In genomic region chr1:1305300-1306069, GRCh38 we compare ENCODE assay signal across 8 cellular contexts. TPM values are rescaled to one million over a fixed set of nuclear protein-coding genes. Genes with fewer than 3 reads are reported as not detected.
A peak's percentile ranks its signal among the peaks of the same experiment; 100 is the strongest.
DNase-seq lines count a peak whose midpoint lies in the region; ATAC-seq and TF ChIP-seq lines count a peak whose summit lies in the region.

No MANE protein-coding gene starts in this region.

- peak overlapping the region; percentile 56; the same call in 1 of the 2 replicates for H3K9ac ChIP-seq in SK-N-SH

- H3K27me3 Mint-ChIP-seq in CD4-positive, CD25-positive, alpha-beta regulatory T cell = no peaks in the 10 kb centered on the region
- no peaks in the 10 kb centered on the region for H3K27me3 Mint-ChIP-seq in activated naive CD8-positive, alpha-beta T cell treated with anti-CD3 and anti-CD28 coated beads, Interleukin-2, amount 10 ng/mL, durations not matched to agents 7 days and 5 days

- WGBS in SK-N-SH (ENCODE audit: low lambda C conversion rate) = 93% methylated on average over 2 of the region's 25 CpGs

- H4K20me1 ChIP-seq in SK-N-SH (ENCODE audit: insufficient read depth) = peaks cover 15% of the 10 kb centered on the region; the same call in 1 of the 2 replicates

- POLR2A ChIA-PET in SK-N-SH (lab: Yijun Ruan, JAX) = interaction anchor here (0.6 to 1.5 kb wide), 2 partner anchors 14 to 70 kb away, joined by 3 to 4 read pairs; partner anchors contain the start of gene AURKAIP1
- POLR2A ChIA-PET in activated naive CD8-positive, alpha-beta T cell treated with anti-CD3 and anti-CD28 coated beads, Interleukin-2, amount 10 ng/mL, durations not matched to agents 7 days and 5 days (lab: Charles Lee) = interaction anchor here (0.6 to 1.3 kb wide), 11 partner anchors 31 to 1702 kb away, joined by 3 to 8 read pairs (median 3); partner anchors contain the start of gene DVL1

- peak overlapping the region; percentile 95 for H3K4me2 ChIP-seq in SK-N-SH

- no peaks in the 10 kb centered on the region for H3K9me2 ChIP-seq in SK-N-SH

- peaks cover 0 to 26% (median 8%) of the 10 kb centered on the region in 4 donors for H3K4me1 Mint-ChIP-seq in CD4-positive, CD25-positive, alpha-beta regulatory T cell
- H3K4me1 Mint-ChIP-seq in activated naive CD8-positive, alpha-beta T cell treated with anti-CD3 and anti-CD28 coated beads, Interleukin-2, amount 10 ng/mL, durations not matched to agents 7 days and 5 days = peaks cover 14% of the 10 kb centered on the region

- H3K27ac Mint-ChIP-seq in CD4-positive, CD25-positive, alpha-beta regulatory T cell = peak overlapping the region in 2 of 3 donors; percentile 69 to 90
- H3K27ac Mint-ChIP-seq in activated naive CD8-positive, alpha-beta T cell treated with anti-CD3 and anti-CD28 coated beads, Interleukin-2, amount 10 ng/mL, durations not matched to agents 7 days and 5 days = peak overlapping the region; percentile 97

- H3F3A ChIP-seq in SK-N-SH (replicated peaks; ENCODE audit: insufficient read depth) = no peaks in the 10 kb centered on the region

- in situ Hi-C loops in gastrocnemius medialis (cut with MboI; ENCODE audit: low sequenced_read_pairs in 4 of 4) = no loop called here

- intact Hi-C loops in left ventricle myocardium inferior (cut with micrococcal nuclease) = no loop called here
- intact Hi-C loops in gastrocnemius medialis (cut with DNase I; ENCODE audit: low total_unique reads) = loop anchor here (2.0 kb wide), 1 partner anchor 33 kb away; the partner anchor contains the start of gene UBE2J2

- no peak for TF ChIP-seq RAD21 in SK-N-SH (IDR thresholded peaks at IDR 0.05; ENCODE audit: low read length)

- peaks cover 46% of the 10 kb centered on the region for H3K4me1 ChIP-seq in CD4-positive, CD25-positive, alpha-beta regulatory T cell (ENCODE audit: control insufficient read depth, insufficient read depth, low read length, poor library complexity, severe bottlenecking)
- H3K4me1 ChIP-seq in SK-N-SH (ENCODE audit: control insufficient read depth in 1 of 2, insufficient read depth in 2 of 2, low read depth in 1 of 2, low read length in 1 of 2) = peaks cover 13 to 50% of the 10 kb centered on the region in 2 experiments; a peak in 2 of 4 replicates
- peaks cover 61% of the 10 kb centered on the region for H3K4me1 ChIP-seq in left ventricle myocardium inferior
- peaks cover 38 to 46% of the 10 kb centered on the region in 2 donors for H3K4me1 ChIP-seq in gastrocnemius medialis

- DNase-seq in CD4-positive, CD25-positive, alpha-beta regulatory T cell = peak; percentile 53 to 91 (median 63)
- DNase-seq in SK-N-SH = no peak
- DNase-seq in activated naive CD8-positive, alpha-beta T cell treated with anti-CD3 and anti-CD28 coated beads, Interleukin-2, amount 10 ng/mL, durations not matched to agents 7 days and 5 days = peak; percentile 84
- DNase-seq in left ventricle myocardium inferior = peak; percentile 75
- DNase-seq in gastrocnemius medialis = peak in 1 of 2 donors; percentile 57

- H3K79me2 ChIP-seq in SK-N-SH (ENCODE audit: insufficient read depth) = peaks cover 32% of the 10 kb centered on the region

- H3K27ac ChIP-seq in CD4-positive, CD25-positive, alpha-beta regulatory T cell (ENCODE audit: insufficient read depth, low read length, poor library complexity, severe bottlenecking) = peak overlapping the region; percentile 66
- H3K27ac ChIP-seq in SK-N-SH (ENCODE audit: low read depth in 2 of 2, low read length in 1 of 2) (peak overlapping the region; percentile 68 to 97), left ventricle myocardium inferior (replicated peaks) (peak overlapping the region; percentile 99), gastrocnemius medialis (peak overlapping the region; percentile 58 to 71 (median 67))

- no peaks in the 10 kb centered on the region for H3K36me3 Mint-ChIP-seq in CD4-positive, CD25-positive, alpha-beta regulatory T cell
- H3K36me3 Mint-ChIP-seq in activated naive CD8-positive, alpha-beta T cell treated with anti-CD3 and anti-CD28 coated beads, Interleukin-2, amount 10 ng/mL, durations not matched to agents 7 days and 5 days = no peaks in the 10 kb centered on the region

- peaks cover 0 to 3% (median 0%) of the 10 kb centered on the region in 7 donors for H3K9me3 Mint-ChIP-seq in CD4-positive, CD25-positive, alpha-beta regulatory T cell
- H3K9me3 Mint-ChIP-seq in activated naive CD8-positive, alpha-beta T cell treated with anti-CD3 and anti-CD28 coated beads, Interleukin-2, amount 10 ng/mL, durations not matched to agents 7 days and 5 days = no peaks in the 10 kb centered on the region

- no peak overlapping the region for H3K4me3 ChIP-seq in CD4-positive, CD25-positive, alpha-beta regulatory T cell (ENCODE audit: low read depth, low read length)
- H3K4me3 ChIP-seq in SK-N-SH (ENCODE audit: low read depth in 2 of 2, low read length in 1 of 2) (peak overlapping the region; percentile 73 to 91), left ventricle myocardium inferior (peak overlapping the region; percentile 81), gastrocnemius medialis (peak overlapping the region; percentile 35 to 92 (median 61))

- H3K27me3 ChIP-seq in CD4-positive, CD25-positive, alpha-beta regulatory T cell (ENCODE audit: control insufficient read depth, insufficient read depth, low read length) = no peaks in the 10 kb centered on the region
- H3K27me3 ChIP-seq in SK-N-SH (ENCODE audit: insufficient read depth) (no peaks in the 10 kb centered on the region), left ventricle myocardium inferior (ENCODE audit: low read depth) (no peaks in the 10 kb centered on the region), gastrocnemius medialis (no peaks in the 10 kb centered on the region)

- TF ChIP-seq EP300 in SK-N-SH (IDR thresholded peaks at IDR 0.05; ENCODE audit: borderline replicate concordance in 1 of 2, low read depth in 1 of 2, low read length in 1 of 2) = no peak

- H3K9me3 ChIP-seq in CD4-positive, CD25-positive, alpha-beta regulatory T cell (ENCODE audit: control insufficient read depth in 2 of 2, low read length in 2 of 2) = no peaks in the 10 kb centered on the region
- no peaks in the 10 kb centered on the region for H3K9me3 ChIP-seq in SK-N-SH
- no peaks in the 10 kb centered on the region for H3K9me3 ChIP-seq in left ventricle myocardium inferior (replicated peaks)
- no peaks in the 10 kb centered on the region for H3K9me3 ChIP-seq in gastrocnemius medialis

- H3K36me3 ChIP-seq in CD4-positive, CD25-positive, alpha-beta regulatory T cell (ENCODE audit: control insufficient read depth, insufficient read depth, low read length) = no peaks in the 10 kb centered on the region
- H3K36me3 ChIP-seq in SK-N-SH (replicated peaks in 1 of 2; ENCODE audit: control insufficient read depth in 1 of 2, insufficient read depth in 2 of 2, low read length in 1 of 2) (peaks cover 0 to 7% of the 10 kb centered on the region in 2 experiments), left ventricle myocardium inferior (peaks cover 9% of the 10 kb centered on the region), gastrocnemius medialis (no peaks in the 10 kb centered on the region)

- H3K4me3 Mint-ChIP-seq in CD4-positive, CD25-positive, alpha-beta regulatory T cell = peak overlapping the region; percentile 87 to 91 (median 90)
- H3K4me3 Mint-ChIP-seq in activated naive CD8-positive, alpha-beta T cell treated with anti-CD3 and anti-CD28 coated beads, Interleukin-2, amount 10 ng/mL, durations not matched to agents 7 days and 5 days = peak overlapping the region; percentile 94

- CTCF ChIA-PET in SK-N-SH (lab: Yijun Ruan, JAX) = interaction anchor here (0.7 to 3.7 kb wide), 8 partner anchors 14 to 272 kb away, joined by 3 to 44 read pairs (median 3); no protein-coding TSS in a partner anchor

- no peak for TF ChIP-seq POLR2A in gastrocnemius medialis (IDR thresholded peaks at IDR 0.05)

- TF ChIP-seq CTCF in SK-N-SH (IDR thresholded peaks at IDR 0.05) = no peak
- no peak for TF ChIP-seq CTCF in left ventricle myocardium inferior (IDR thresholded peaks at IDR 0.05; ENCODE audit: borderline replicate concordance)
- TF ChIP-seq CTCF in gastrocnemius medialis (IDR thresholded peaks at IDR 0.05 in 4 of 5, conservative IDR thresholded peaks at IDR 0.05 in 1 of 5) = no peak

- no peak overlapping the region for H2AFZ ChIP-seq in SK-N-SH (ENCODE audit: low read depth)

- peak; percentile 46 to 54 for ATAC-seq in CD4-positive, CD25-positive, alpha-beta regulatory T cell (ENCODE audit: low read depth in 2 of 2)
- ATAC-seq in HG03354 (IDR thresholded peaks at IDR 0.05; ENCODE audit: poor library complexity, severe bottlenecking, unreplicated experiment) (peak; percentile 26), gastrocnemius medialis (no peak), GM18867 (IDR thresholded peaks at IDR 0.05; ENCODE audit: unreplicated experiment) (no peak), HG02610 (IDR thresholded peaks at IDR 0.05; ENCODE audit: unreplicated experiment) (no peak)
- ATAC-seq in activated naive CD8-positive, alpha-beta T cell treated with anti-CD3 and anti-CD28 coated beads, Interleukin-2, amount 10 ng/mL, durations not matched to agents 7 days and 5 days (ENCODE audit: low read depth) = peak; percentile 65

RNA-seq across cellular contexts. Expression of gene ACAP3, which starts 2.2 kb away (rescaled TPM):
- 75.5 TPM for total RNA-seq in CD4-positive, CD25-positive, alpha-beta regulatory T cell
- 1 to 10 TPM; 2.7 to 9.0 (median 4.1) TPM for polyA plus RNA-seq in CD4-positive, CD25-positive, alpha-beta regulatory T cell
- polyA plus RNA-seq in SK-N-SH (2012; rRNA removed) = 51.7 and 66.4 TPM in 2 replicates
- 8.8 and 14.1 TPM in 2 replicates for polyA plus RNA-seq in SK-N-SH (2012; cell fraction: cytosol; rRNA removed)
- 444 and 648 TPM in 2 replicates for polyA plus RNA-seq in SK-N-SH (2012; cell fraction: nucleus; rRNA removed)
- total RNA-seq in activated naive CD8-positive, alpha-beta T cell treated with anti-CD3 and anti-CD28 coated beads, Interleukin-2, amount 10 ng/mL, durations not matched to agents 7 days and 5 days = 10 to 100 TPM; 80.2 to 86.3 TPM
- total RNA-seq in left ventricle myocardium inferior = 49.7 TPM
- total RNA-seq in gastrocnemius medialis = 10 to 100 TPM; 18.4 to 31.9 (median 25.8) TPM

RNA-seq across cellular contexts. Expression of gene PUSL1, which starts 2.9 kb away (rescaled TPM):
- total RNA-seq in CD4-positive, CD25-positive, alpha-beta regulatory T cell = 18.3 TPM
- 10 to 100 TPM; 17.7 to 21.0 (median 19.1) TPM for polyA plus RNA-seq in CD4-positive, CD25-positive, alpha-beta regulatory T cell
- 13.9 and 19.0 TPM in 2 replicates for polyA plus RNA-seq in SK-N-SH (2012; rRNA removed)
- polyA plus RNA-seq in SK-N-SH (2012; cell fraction: cytosol; rRNA removed) = 7.1 and 11.8 TPM in 2 replicates
- 24.9 and 36.1 TPM in 2 replicates for polyA plus RNA-seq in SK-N-SH (2012; cell fraction: nucleus; rRNA removed)
- total RNA-seq in activated naive CD8-positive, alpha-beta T cell treated with anti-CD3 and anti-CD28 coated beads, Interleukin-2, amount 10 ng/mL, durations not matched to agents 7 days and 5 days = 10 to 100 TPM; 22.3 to 22.4 TPM
- total RNA-seq in left ventricle myocardium inferior (10.4 TPM), gastrocnemius medialis (10 to 100 TPM in 2 of 4 donors, 1 to 10 TPM in 2; 6.2 to 13.1 (median 9.5) TPM)

RNA-seq across cellular contexts. Expression of gene INTS11, which starts 19.0 kb away (rescaled TPM):
- total RNA-seq in CD4-positive, CD25-positive, alpha-beta regulatory T cell = 138 TPM
- polyA plus RNA-seq in CD4-positive, CD25-positive, alpha-beta regulatory T cell = 10 to 100 TPM; 66.2 to 74.0 (median 67.8) TPM
- 137 and 141 TPM in 2 replicates for polyA plus RNA-seq in SK-N-SH (2012; rRNA removed)
- 42.5 and 60.8 TPM in 2 replicates for polyA plus RNA-seq in SK-N-SH (2012; cell fraction: cytosol; rRNA removed)
- 483 and 499 TPM in 2 replicates for polyA plus RNA-seq in SK-N-SH (2012; cell fraction: nucleus; rRNA removed)
- total RNA-seq in activated naive CD8-positive, alpha-beta T cell treated with anti-CD3 and anti-CD28 coated beads, Interleukin-2, amount 10 ng/mL, durations not matched to agents 7 days and 5 days = 100 to 1,000 TPM; 143 to 158 TPM
- 70.1 TPM for total RNA-seq in left ventricle myocardium inferior
- total RNA-seq in gastrocnemius medialis = 10 to 100 TPM; 74.0 to 94.4 (median 84.7) TPM

RNA-seq across cellular contexts. Expression of gene CPTP, which starts 19.1 kb away (rescaled TPM):
- total RNA-seq in CD4-positive, CD25-positive, alpha-beta regulatory T cell = 27.0 TPM
- 10 to 100 TPM; 21.4 to 40.1 (median 32.6) TPM for polyA plus RNA-seq in CD4-positive, CD25-positive, alpha-beta regulatory T cell
- 12.3 and 13.4 TPM in 2 replicates for polyA plus RNA-seq in SK-N-SH (2012; rRNA removed)
- 5.8 and 11.0 TPM in 2 replicates for polyA plus RNA-seq in SK-N-SH (2012; cell fraction: cytosol; rRNA removed)
- polyA plus RNA-seq in SK-N-SH (2012; cell fraction: nucleus; rRNA removed) = 9.9 and 14.4 TPM in 2 replicates
- 10 to 100 TPM; 19.3 TPM for total RNA-seq in activated naive CD8-positive, alpha-beta T cell treated with anti-CD3 and anti-CD28 coated beads, Interleukin-2, amount 10 ng/mL, durations not matched to agents 7 days and 5 days
- 99.2 TPM for total RNA-seq in left ventricle myocardium inferior
- total RNA-seq in gastrocnemius medialis = 10 to 100 TPM; 22.7 to 64.9 (median 34.0) TPM

RNA-seq across cellular contexts. Expression of gene SCNN1D, which starts 25.2 kb away (rescaled TPM):
- total RNA-seq in CD4-positive, CD25-positive, alpha-beta regulatory T cell = 4.0 TPM
- not detected for polyA plus RNA-seq in CD4-positive, CD25-positive, alpha-beta regulatory T cell
- polyA plus RNA-seq in SK-N-SH (2012; rRNA removed) = 2.6 and 2.9 TPM in 2 replicates
- 0.24 and 0.54 TPM in 2 replicates for polyA plus RNA-seq in SK-N-SH (2012; cell fraction: cytosol; rRNA removed)
- 23.3 and 31.4 TPM in 2 replicates for polyA plus RNA-seq in SK-N-SH (2012; cell fraction: nucleus; rRNA removed)
- total RNA-seq in activated naive CD8-positive, alpha-beta T cell treated with anti-CD3 and anti-CD28 coated beads, Interleukin-2, amount 10 ng/mL, durations not matched to agents 7 days and 5 days = 1 to 10 TPM; 8.0 to 8.4 TPM
- 3.5 TPM for total RNA-seq in left ventricle myocardium inferior
- under 1 TPM in 3 of 4 donors, not detected in 1; 0.19 to 0.91 (median 0.66) TPM for total RNA-seq in gastrocnemius medialis

Comparison
In these comparisons a context has a peak if more than half of its experiments do, and no peak if none do; other contexts are left out.
1. ATAC-seq: peak in CD4-positive, CD25-positive, alpha-beta regulatory T cell (2 of 2), HG03354 (single experiment) and activated naive CD8-positive, alpha-beta T cell treated with anti-CD3 and anti-CD28 coated beads, Interleukin-2, amount 10 ng/mL, durations not matched to agents 7 days and 5 days (single experiment); none in gastrocnemius medialis (0 of 2), GM18867 (single experiment) and HG02610 (single experiment).
2. Peak in every context shown above with its lines, with median percentiles within 50 percentile points of each other: H3K27ac ChIP-seq.